In genomic region chr1:94056171-94056570, GRCh38 we compare ENCODE assay signal across 15 cellular contexts.
DNase-seq lines count a peak whose midpoint lies in the region; ATAC-seq and TF ChIP-seq lines count a peak whose summit lies in the region.
"Had no signal": no experiment of that assay in that cellular context is flagged by ENCODE, and none has a peak within 500 bp of the region (broad histone marks: within the 10 kb centered on the region; RNA-seq: fewer than 3 reads in every experiment).

No MANE protein-coding gene starts in this region.

- H3K36me3 Mint-ChIP-seq in osteocyte (ENCODE audit: unreplicated experiment) = peaks cover 3% of the 10 kb centered on the region
- no peaks in the 10 kb centered on the region for H3K36me3 Mint-ChIP-seq in activated T-cell treated with anti-CD3 and anti-CD28 coated beads, Interleukin-2, amount 50 U/mL, for 4 hours (ENCODE audit: insufficient read depth)
- H3K36me3 Mint-ChIP-seq: CD4-positive, alpha-beta memory T cell had no signal

- peaks cover 31% of the 10 kb centered on the region for H3K4me1 ChIP-seq in left ventricle myocardium inferior
- peaks cover 0 to 51% (median 21%) of the 10 kb centered on the region in 9 donors for H3K4me1 ChIP-seq in heart right ventricle

- H3K4me3 Mint-ChIP-seq in osteocyte (ENCODE audit: unreplicated experiment) = no peak overlapping the region
- no peak overlapping the region for H3K4me3 Mint-ChIP-seq in activated T-cell treated with anti-CD3 and anti-CD28 coated beads, Interleukin-2, amount 50 U/mL, for 4 hours
- H3K4me3 Mint-ChIP-seq: CD4-positive, alpha-beta memory T cell had no signal

- peak overlapping the region; percentile 42 for H3K27ac Mint-ChIP-seq in osteocyte (ENCODE audit: unreplicated experiment)
- H3K27ac Mint-ChIP-seq: CD4-positive, alpha-beta memory T cell had no signal

- 93 to 94% methylated on average over 6 of the region's 6 CpGs for WGBS in heart right ventricle, 2 donors

- DNase-seq in left ventricle myocardium inferior (no peak), heart right ventricle (no peak), osteocyte (ENCODE audit: extremely low spot score, unreplicated experiment) (no peak)
- no peak for DNase-seq in activated T-cell treated with anti-CD3 and anti-CD28 coated beads, Interleukin-2, amount 50 U/mL, for 4 hours
- no peak for DNase-seq in effector CD8-positive, alpha-beta T cell (lab: John Stamatoyannopoulos, UW)
- DNase-seq: CD4-positive, alpha-beta memory T cell; DMS79; GOT3; NCI-H1105; NCI-H1694; NCI-H510A treated with DMSO at 0.1 percent for 48 hours; NCI-H82 had no signal

- H3K9me3 Mint-ChIP-seq in osteocyte (ENCODE audit: unreplicated experiment) = peaks cover 10% of the 10 kb centered on the region
- no peaks in the 10 kb centered on the region for H3K9me3 Mint-ChIP-seq in activated T-cell treated with anti-CD3 and anti-CD28 coated beads, Interleukin-2, amount 50 U/mL, for 4 hours

- intact Hi-C loops in left ventricle myocardium inferior (cut with micrococcal nuclease) (no loop called here), heart right ventricle (cut with DNase I) (no loop called here)

- H3K27ac ChIP-seq in left ventricle myocardium inferior (replicated peaks) (peak overlapping the region; percentile 43), heart right ventricle (peak overlapping the region in 4 of 10 donors; percentile 13 to 61 (median 28))

- no peak for TF ChIP-seq CTCF in left ventricle myocardium inferior (IDR thresholded peaks at IDR 0.05; ENCODE audit: borderline replicate concordance)
- TF ChIP-seq CTCF in heart right ventricle (IDR thresholded peaks at IDR 0.05) = no peak
- no peak for TF ChIP-seq CTCF in osteocyte (IDR thresholded peaks at IDR 0.05)

- H3K36me3 ChIP-seq in left ventricle myocardium inferior (no peaks in the 10 kb centered on the region), heart right ventricle (no peaks in the 10 kb centered on the region)

- H3K27me3 ChIP-seq in left ventricle myocardium inferior (ENCODE audit: low read depth) (no peaks in the 10 kb centered on the region), heart right ventricle (peaks cover 0 to 10% (median 0%) of the 10 kb centered on the region in 7 donors)

- H3K27me3 Mint-ChIP-seq in osteocyte (ENCODE audit: unreplicated experiment) = no peaks in the 10 kb centered on the region
- peaks cover 26% of the 10 kb centered on the region for H3K27me3 Mint-ChIP-seq in activated T-cell treated with anti-CD3 and anti-CD28 coated beads, Interleukin-2, amount 50 U/mL, for 4 hours (ENCODE audit: low read depth)

- H3K9me3 ChIP-seq in left ventricle myocardium inferior (replicated peaks) (no peaks in the 10 kb centered on the region), heart right ventricle (no peaks in the 10 kb centered on the region)

- peaks cover 61% of the 10 kb centered on the region for H3K4me1 Mint-ChIP-seq in osteocyte (ENCODE audit: unreplicated experiment)
- no peaks in the 10 kb centered on the region for H3K4me1 Mint-ChIP-seq in activated T-cell treated with anti-CD3 and anti-CD28 coated beads, Interleukin-2, amount 50 U/mL, for 4 hours (ENCODE audit: low read depth)
- H3K4me1 Mint-ChIP-seq: CD4-positive, alpha-beta memory T cell had no signal

- no peak overlapping the region for H3K4me3 ChIP-seq in left ventricle myocardium inferior
- H3K4me3 ChIP-seq in heart right ventricle = no peak overlapping the region

- ATAC-seq in heart right ventricle (no peak), esophagus mucosa (peak; percentile 11), HG02623 (IDR thresholded peaks at IDR 0.05; ENCODE audit: unreplicated experiment) (no peak), GM21786 (IDR thresholded peaks at IDR 0.05; ENCODE audit: unreplicated experiment) (no peak)
- ATAC-seq in activated T-cell treated with anti-CD3 and anti-CD28 coated beads, Interleukin-2, amount 50 U/mL, for 4 hours = no peak
